Comparison of ENCODE assay signal across 1 cellular context in the genomic region with DNA sequence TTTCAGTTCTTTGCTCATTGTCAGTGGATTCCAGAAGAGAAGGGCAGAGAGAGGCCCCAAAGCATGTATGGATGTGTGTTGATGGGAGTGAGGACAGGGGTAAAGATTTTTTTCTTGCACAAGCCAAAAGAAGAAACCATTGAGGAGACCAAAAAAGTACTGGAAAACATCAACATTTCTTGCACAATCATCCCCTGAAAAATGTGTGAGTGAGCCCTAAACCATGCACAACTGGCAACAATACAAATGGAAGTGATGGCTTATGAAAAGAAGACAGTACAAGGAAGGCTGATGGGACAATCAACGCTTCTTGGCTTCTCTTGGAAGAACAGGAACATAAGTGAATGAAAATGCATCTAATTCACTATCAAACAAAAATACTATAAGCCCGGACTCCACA.
TF ChIP-seq lines count a peak whose summit lies in the region.

No MANE protein-coding gene starts in this region.

TF ChIP-seq in GM12878, 131 proteins besides CTCF, POLR2A, EP300 and RAD21 (continued from another document):
- TF ChIP-seq TARDBP (IDR thresholded peaks at IDR 0.05; ENCODE audit: borderline replicate concordance) (no peak), TCF7 (IDR thresholded peaks at IDR 0.05; ENCODE audit: borderline replicate concordance) (no peak), RCOR1 (conservative IDR thresholded peaks at IDR 0.05; ENCODE audit: low read depth, low read length) (no peak), RUNX3 (IDR thresholded peaks at IDR 0.05; ENCODE audit: low read length) (no peak), RBBP5 (conservative IDR thresholded peaks at IDR 0.05) (no peak), CEBPB (IDR thresholded peaks at IDR 0.05; ENCODE audit: borderline replicate concordance in 1 of 2, low read depth in 2 of 2, low read length in 2 of 2) (no peak), RAD51 (IDR thresholded peaks at IDR 0.05) (no peak), CHD2 (IDR thresholded peaks at IDR 0.05; ENCODE audit: borderline replicate concordance, low read depth, low read length) (no peak), EED (IDR thresholded peaks at IDR 0.05; ENCODE audit: low read depth) (no peak), DPF2 (IDR thresholded peaks at IDR 0.05) (no peak), CREM (IDR thresholded peaks at IDR 0.05; ENCODE audit: low read depth) (no peak)
- TF ChIP-seq, protein P1, sequence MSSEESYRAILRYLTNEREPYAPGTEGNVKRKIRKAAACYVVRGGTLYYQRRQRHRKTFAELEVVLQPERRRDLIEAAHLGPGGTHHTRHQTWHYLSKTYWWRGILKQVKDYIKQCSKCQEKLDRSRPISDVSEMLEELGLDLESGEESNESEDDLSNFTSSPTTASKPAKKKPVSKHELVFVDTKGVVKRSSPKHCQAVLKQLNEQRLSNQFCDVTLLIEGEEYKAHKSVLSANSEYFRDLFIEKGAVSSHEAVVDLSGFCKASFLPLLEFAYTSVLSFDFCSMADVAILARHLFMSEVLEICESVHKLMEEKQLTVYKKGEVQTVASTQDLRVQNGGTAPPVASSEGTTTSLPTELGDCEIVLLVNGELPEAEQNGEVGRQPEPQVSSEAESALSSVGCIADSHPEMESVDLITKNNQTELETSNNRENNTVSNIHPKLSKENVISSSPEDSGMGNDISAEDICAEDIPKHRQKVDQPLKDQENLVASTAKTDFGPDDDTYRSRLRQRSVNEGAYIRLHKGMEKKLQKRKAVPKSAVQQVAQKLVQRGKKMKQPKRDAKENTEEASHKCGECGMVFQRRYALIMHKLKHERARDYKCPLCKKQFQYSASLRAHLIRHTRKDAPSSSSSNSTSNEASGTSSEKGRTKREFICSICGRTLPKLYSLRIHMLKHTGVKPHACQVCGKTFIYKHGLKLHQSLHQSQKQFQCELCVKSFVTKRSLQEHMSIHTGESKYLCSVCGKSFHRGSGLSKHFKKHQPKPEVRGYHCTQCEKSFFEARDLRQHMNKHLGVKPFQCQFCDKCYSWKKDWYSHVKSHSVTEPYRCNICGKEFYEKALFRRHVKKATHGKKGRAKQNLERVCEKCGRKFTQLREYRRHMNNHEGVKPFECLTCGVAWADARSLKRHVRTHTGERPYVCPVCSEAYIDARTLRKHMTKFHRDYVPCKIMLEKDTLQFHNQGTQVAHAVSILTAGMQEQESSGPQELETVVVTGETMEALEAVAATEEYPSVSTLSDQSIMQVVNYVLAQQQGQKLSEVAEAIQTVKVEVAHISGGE (CRISPR knock-in tag; IDR thresholded peaks at IDR 0.05), result no peak
- TF ChIP-seq, protein P2, sequence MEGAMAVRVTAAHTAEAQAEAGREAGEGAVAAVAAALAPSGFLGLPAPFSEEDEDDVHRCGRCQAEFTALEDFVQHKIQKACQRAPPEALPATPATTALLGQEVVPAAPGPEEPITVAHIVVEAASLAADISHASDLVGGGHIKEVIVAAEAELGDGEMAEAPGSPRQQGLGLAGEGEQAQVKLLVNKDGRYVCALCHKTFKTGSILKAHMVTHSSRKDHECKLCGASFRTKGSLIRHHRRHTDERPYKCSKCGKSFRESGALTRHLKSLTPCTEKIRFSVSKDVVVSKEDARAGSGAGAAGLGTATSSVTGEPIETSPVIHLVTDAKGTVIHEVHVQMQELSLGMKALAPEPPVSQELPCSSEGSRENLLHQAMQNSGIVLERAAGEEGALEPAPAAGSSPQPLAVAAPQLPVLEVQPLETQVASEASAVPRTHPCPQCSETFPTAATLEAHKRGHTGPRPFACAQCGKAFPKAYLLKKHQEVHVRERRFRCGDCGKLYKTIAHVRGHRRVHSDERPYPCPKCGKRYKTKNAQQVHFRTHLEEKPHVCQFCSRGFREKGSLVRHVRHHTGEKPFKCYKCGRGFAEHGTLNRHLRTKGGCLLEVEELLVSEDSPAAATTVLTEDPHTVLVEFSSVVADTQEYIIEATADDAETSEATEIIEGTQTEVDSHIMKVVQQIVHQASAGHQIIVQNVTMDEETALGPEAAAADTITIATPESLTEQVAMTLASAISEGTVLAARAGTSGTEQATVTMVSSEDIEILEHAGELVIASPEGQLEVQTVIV (IDR thresholded peaks at IDR 0.05; ENCODE audit: borderline replicate concordance, partially characterized antibody), result no peak
- TF ChIP-seq, protein P3, sequence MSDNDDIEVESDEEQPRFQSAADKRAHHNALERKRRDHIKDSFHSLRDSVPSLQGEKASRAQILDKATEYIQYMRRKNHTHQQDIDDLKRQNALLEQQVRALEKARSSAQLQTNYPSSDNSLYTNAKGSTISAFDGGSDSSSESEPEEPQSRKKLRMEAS (IDR thresholded peaks at IDR 0.05; ENCODE audit: low read depth, low read length), result no peak
TF ChIP-seq in GM12878: peak in this region for 0.
